ENCODE assay signal across 11 cellular contexts in the genomic region with DNA sequence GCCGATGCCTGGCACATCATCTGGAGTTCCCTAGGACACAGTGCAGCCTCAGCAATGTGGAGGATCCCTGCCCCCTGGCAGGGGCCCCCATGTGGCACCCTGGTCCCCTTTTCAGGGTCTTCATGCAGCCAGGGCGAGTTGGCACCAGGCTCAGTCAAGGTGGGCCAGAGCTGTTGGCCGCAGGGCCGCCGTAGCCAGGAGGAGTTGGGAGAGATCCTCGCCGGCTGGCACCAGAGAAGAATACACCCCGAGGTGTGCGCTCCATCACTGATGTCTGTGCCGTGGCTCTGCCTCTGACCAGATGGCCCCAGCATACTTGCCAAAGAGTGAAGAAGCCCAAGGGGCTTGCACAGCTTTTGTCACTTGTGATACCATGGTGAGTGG. TPM values are rescaled to one million over a fixed set of nuclear protein-coding genes. Genes with fewer than 3 reads are reported as not detected.
DNase-seq lines count a peak whose midpoint lies in the region; ATAC-seq and TF ChIP-seq lines count a peak whose summit lies in the region.
"Had no signal": no experiment of that assay in that cellular context is flagged by ENCODE, and none has a peak within 500 bp of the region (broad histone marks: within the 10 kb centered on the region; RNA-seq: fewer than 3 reads in every experiment).

No MANE protein-coding gene starts in this region.

- CTCF ChIA-PET in mammary epithelial cell (lab: Charles Lee; ENCODE audit: low non-redundant PET), result no interaction called here

- H3K9me3 Mint-ChIP-seq in brain, result peaks cover 0 to 1% (median 0%) of the 10 kb centered on the region in 5 experiments
- H3K9me3 Mint-ChIP-seq in type B pancreatic cell, result no peaks in the 10 kb centered on the region

- no peak overlapping the region for H2AFZ ChIP-seq in mammary epithelial cell (ENCODE audit: low read depth, low read length)

- H3K9ac ChIP-seq in mammary epithelial cell (ENCODE audit: insufficient read depth, low read length) (no peak overlapping the region), mucosa of rectum (ENCODE audit: low read depth in 1 of 2, low read length in 2 of 2) (no peak overlapping the region)

- no peaks in the 10 kb centered on the region for H3K36me3 ChIP-seq in breast epithelium
- peaks cover 10% of the 10 kb centered on the region for H3K36me3 ChIP-seq in mammary epithelial cell (ENCODE audit: insufficient read depth, low read length)
- peaks cover 58 to 63% of the 10 kb centered on the region in 2 donors for H3K36me3 ChIP-seq in mucosa of rectum (ENCODE audit: control insufficient read depth in 2 of 2, insufficient read depth in 2 of 2, low read length in 2 of 2)

- H3K4me1 Mint-ChIP-seq in brain (peaks cover 62% of the 10 kb centered on the region), type B pancreatic cell (ENCODE audit: unreplicated experiment) (peaks cover 37% of the 10 kb centered on the region)

- no peaks in the 10 kb centered on the region for H3K27me3 ChIP-seq in breast epithelium
- H3K27me3 ChIP-seq in mammary epithelial cell (ENCODE audit: insufficient read depth, low read length), result no peaks in the 10 kb centered on the region
- no peaks in the 10 kb centered on the region for H3K27me3 ChIP-seq in mucosa of rectum (ENCODE audit: control insufficient read depth in 2 of 2, insufficient read depth in 2 of 2, low read length in 2 of 2)

- H3K27me3 Mint-ChIP-seq in brain (no peaks in the 10 kb centered on the region), type B pancreatic cell (no peaks in the 10 kb centered on the region)

- dilution Hi-C loops in mammary epithelial cell (cut with HindIII; ENCODE audit: low sequenced_read_pairs), result no loop called here

- DNase-seq in breast epithelium (ENCODE audit: low spot score in 2 of 2) (no peak), mammary epithelial cell (no peak), type B pancreatic cell (ENCODE audit: extremely low spot score, unreplicated experiment) (no peak)
- DNase-seq: stimulated activated CD4-positive, alpha-beta T cell treated with anti-CD3 and anti-CD28 coated beads, Interleukin-15, amount 100 ng/mL, for 24 hours; stimulated activated naive CD4-positive, alpha-beta T cell treated with Interleukin-2 at 50 U/mL for 16 hours; T-helper 2 cell had no signal

- no peak overlapping the region for H3K4me2 ChIP-seq in mammary epithelial cell (ENCODE audit: insufficient read depth, low read depth, low read length)

- WGBS in mammary epithelial cell (ENCODE audit: low coverage, missing lambda C conversion rate), result 96% methylated on average over 8 of the region's 10 CpGs

- H3K36me3 Mint-ChIP-seq in brain, result peaks cover 55% of the 10 kb centered on the region
- peaks cover 41% of the 10 kb centered on the region for H3K36me3 Mint-ChIP-seq in type B pancreatic cell

- H3K27ac Mint-ChIP-seq in brain (peak overlapping the region in 3 of 5 experiments; percentile 16 to 94 (median 90)), type B pancreatic cell (peak overlapping the region; percentile 86)

- H3K9me3 ChIP-seq in breast epithelium, result no peaks in the 10 kb centered on the region
- H3K9me3 ChIP-seq in mammary epithelial cell (replicated peaks; ENCODE audit: insufficient read depth, low read length), result no peaks in the 10 kb centered on the region
- H3K9me3 ChIP-seq in mucosa of rectum (ENCODE audit: control insufficient read depth in 2 of 2, low read length in 2 of 2), result no peaks in the 10 kb centered on the region

- H4K20me1 ChIP-seq in mammary epithelial cell (ENCODE audit: insufficient read depth, low read length), result no peaks in the 10 kb centered on the region

- H3K4me1 ChIP-seq in breast epithelium (no peaks in the 10 kb centered on the region), mammary epithelial cell (ENCODE audit: insufficient read depth, low read length) (peaks cover 11% of the 10 kb centered on the region), mucosa of rectum (ENCODE audit: control insufficient read depth in 2 of 2, insufficient read depth in 2 of 2, low read length in 2 of 2) (peaks cover 35 to 38% of the 10 kb centered on the region in 2 donors)

- BruUV-seq in mammary epithelial cell (replicated peaks; lab: Mats Ljungman, UMichigan), result no TSS peak

- no peaks in the 10 kb centered on the region for H3K79me2 ChIP-seq in mammary epithelial cell (ENCODE audit: insufficient read depth, low read length)

- TF ChIP-seq POLR2A in breast epithelium (IDR thresholded peaks at IDR 0.05), result no peak

- intact Hi-C loops in breast epithelium (cut with DNase I; ENCODE audit: low total_unique reads), result no loop called here
- intact Hi-C loops in mammary epithelial cell (cut with micrococcal nuclease), result no loop called here

- H3K27ac ChIP-seq in breast epithelium (peak overlapping the region; percentile 26 to 27), mammary epithelial cell (ENCODE audit: insufficient read depth, low read depth, low read length) (no peak overlapping the region), mucosa of rectum (ENCODE audit: low read depth in 2 of 2, low read length in 2 of 2) (peak overlapping the region; percentile 41 to 75)

- in situ Hi-C loops in mammary epithelial cell (cut with MboI; ENCODE audit: low sequenced_read_pairs in 2 of 2), result no loop called here

- H3K4me3 Mint-ChIP-seq in brain, result no peak overlapping the region
- H3K4me3 Mint-ChIP-seq in type B pancreatic cell, result no peak overlapping the region

- H3K4me3 ChIP-seq in breast epithelium (no peak overlapping the region), mammary epithelial cell (replicated peaks in 1 of 3; ENCODE audit: insufficient read depth in 1 of 3, low read depth in 2 of 3, low read length in 3 of 3) (no peak overlapping the region), mucosa of rectum (ENCODE audit: low read length in 2 of 2) (no peak overlapping the region)

- TF ChIP-seq CTCF in breast epithelium (IDR thresholded peaks at IDR 0.05), result no peak
- TF ChIP-seq CTCF in mammary epithelial cell (conservative IDR thresholded peaks at IDR 0.05 in 1 of 2, IDR thresholded peaks at IDR 0.05 in 1 of 2; ENCODE audit: extremely low read depth in 1 of 2, insufficient read depth in 1 of 2, low read depth in 1 of 2, low read length in 2 of 2), result no peak
- no peak for TF ChIP-seq CTCF in brain (conservative IDR thresholded peaks at IDR 0.05)
- no peak for TF ChIP-seq CTCF in type B pancreatic cell (conservative IDR thresholded peaks at IDR 0.05)

- ATAC-seq in HG02938 (IDR thresholded peaks at IDR 0.05; ENCODE audit: unreplicated experiment), result no peak
- ATAC-seq in GM21367 (IDR thresholded peaks at IDR 0.05; ENCODE audit: unreplicated experiment), result no peak
- ATAC-seq in HG03280 (IDR thresholded peaks at IDR 0.05; ENCODE audit: unreplicated experiment), result no peak

RNA-seq across cellular contexts. Expression of a gene that starts 11.0 kb away (rescaled TPM):
- total RNA-seq in breast epithelium (10 to 100 TPM; 46.9 to 71.7 (median 59.5) TPM), mammary epithelial cell (10 to 100 TPM; 10.7 to 62.3 TPM), type B pancreatic cell (ENCODE audit: low replicate concordance) (55.6 and 103 TPM in 2 replicates)
- polyA plus RNA-seq in mammary epithelial cell (17.8 TPM), brain (ENCODE audit: insufficient read depth, low read depth, low replicate concordance) (16.1 TPM)
- polyA minus RNA-seq in mammary epithelial cell, result 43.6 TPM

RNA-seq across cellular contexts. Expression of a gene that starts 46.7 kb away (rescaled TPM):
- total RNA-seq in breast epithelium (10 to 100 TPM in 2 of 3 donors, 1 to 10 TPM in 1; 9.4 to 22.4 (median 15.4) TPM), mammary epithelial cell (10 to 100 TPM; 21.0 to 21.5 TPM), type B pancreatic cell (ENCODE audit: low replicate concordance) (19.0 and 21.7 TPM in 2 replicates)
- polyA plus RNA-seq in mammary epithelial cell (16.0 TPM), brain (ENCODE audit: insufficient read depth, low read depth, low replicate concordance) (29.7 TPM)
- polyA minus RNA-seq in mammary epithelial cell, result 3.7 TPM

RNA-seq across cellular contexts. Expression of a gene that starts 46.9 kb away (rescaled TPM):
- total RNA-seq in breast epithelium (10 to 100 TPM; 51.5 to 62.1 (median 60.3) TPM), mammary epithelial cell (10 to 100 TPM; 49.3 to 92.9 TPM), type B pancreatic cell (ENCODE audit: low replicate concordance) (53.9 and 66.1 TPM in 2 replicates)
- polyA plus RNA-seq in mammary epithelial cell (58.6 TPM), brain (ENCODE audit: insufficient read depth, low read depth, low replicate concordance) (41.9 TPM)
- 101 TPM for polyA minus RNA-seq in mammary epithelial cell
